In the genomic region with DNA sequence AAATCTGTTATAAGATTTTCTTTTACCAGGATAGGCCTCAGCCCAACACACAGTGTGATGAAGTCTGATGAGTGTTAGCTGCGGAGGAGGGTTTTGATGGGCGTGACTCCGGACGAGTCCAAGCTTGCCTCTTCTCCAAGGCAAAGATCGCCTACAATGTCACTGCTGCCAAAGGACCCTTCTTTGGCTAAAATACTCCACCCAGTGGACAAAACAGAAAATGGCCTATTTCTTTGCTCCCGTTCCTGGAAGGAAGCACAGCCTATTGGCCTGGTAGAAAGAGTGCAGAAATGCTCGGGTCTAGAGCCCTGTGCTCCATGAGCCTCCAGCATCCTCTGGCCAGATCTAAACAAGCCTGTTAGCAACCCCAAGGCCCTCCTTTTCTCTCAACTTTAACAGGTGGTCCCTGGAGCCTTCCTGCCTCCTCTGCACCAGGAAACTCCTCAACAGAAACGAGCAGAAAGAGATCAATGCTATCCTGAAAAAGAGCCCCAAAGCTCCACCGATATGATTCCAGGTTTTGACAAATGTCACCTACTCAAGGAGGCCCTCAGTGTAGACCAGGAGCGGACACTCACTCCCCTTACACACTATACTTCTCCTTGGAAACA, we compare ENCODE assay signal across 8 cellular contexts. TPM values are rescaled to one million over a fixed set of nuclear protein-coding genes. Genes with fewer than 3 reads are reported as not detected.
DNase-seq lines count a peak whose midpoint lies in the region; ATAC-seq, FAIRE-seq and TF ChIP-seq lines count a peak whose summit lies in the region.

No MANE protein-coding gene starts in this region.

- no peaks in the 10 kb centered on the region for H3F3A ChIP-seq in OCI-LY1 (ENCODE audit: insufficient read depth, low read length)

- H3K9ac ChIP-seq in OCI-LY1 (ENCODE audit: low read length) = no peak overlapping the region

- H3K27me3 Mint-ChIP-seq in activated T-cell treated with anti-CD3 and anti-CD28 coated beads, Interleukin-2, amount 50 U/mL, for 4 hours (ENCODE audit: low read depth) = peaks cover 10% of the 10 kb centered on the region
- peaks cover 6 to 11% of the 10 kb centered on the region in 2 donors for H3K27me3 Mint-ChIP-seq in stimulated activated naive B cell treated with anti-CD40 and anti-IgM and Interleukin-4, amounts not matched to agents 10 μg/mL and 1 μg/mL and 100 μg/mL, for 72 hours

- H3K27ac Mint-ChIP-seq in stimulated activated naive B cell treated with anti-CD40 and anti-IgM and Interleukin-4, amounts not matched to agents 10 μg/mL and 1 μg/mL and 100 μg/mL, for 72 hours = no peak overlapping the region

- peak; percentile 58 for TF ChIP-seq CTCF in OCI-LY1 (IDR thresholded peaks at IDR 0.05; ENCODE audit: low read length)

- H3K4me3 ChIP-seq in H7 (ENCODE audit: insufficient read depth, low read depth, low read length) (no peak overlapping the region), OCI-LY1 (ENCODE audit: low read depth, low read length, poor library complexity, severe bottlenecking) (no peak overlapping the region)

- no peak overlapping the region for H3K4me2 ChIP-seq in OCI-LY1 (ENCODE audit: low read length)

- H3K9me3 ChIP-seq in OCI-LY1 (ENCODE audit: low read length) = no peaks in the 10 kb centered on the region

- no peaks in the 10 kb centered on the region for H4K20me1 ChIP-seq in OCI-LY1 (ENCODE audit: insufficient read depth, low read length)

- H3K27ac ChIP-seq in OCI-LY1 (ENCODE audit: low read depth, low read length, poor library complexity, severe bottlenecking) (no peak overlapping the region), caudate nucleus (ENCODE audit: low read depth, low read length) (no peak overlapping the region)

- no peaks in the 10 kb centered on the region for H3K9me3 Mint-ChIP-seq in activated T-cell treated with anti-CD3 and anti-CD28 coated beads, Interleukin-2, amount 50 U/mL, for 4 hours
- H3K9me3 Mint-ChIP-seq in stimulated activated naive B cell treated with anti-CD40 and anti-IgM and Interleukin-4, amounts not matched to agents 10 μg/mL and 1 μg/mL and 100 μg/mL, for 72 hours = no peaks in the 10 kb centered on the region

- no peak for DNase-seq in activated T-cell treated with anti-CD3 and anti-CD28 coated beads, Interleukin-2, amount 50 U/mL, for 4 hours
- DNase-seq in activated T-cell treated with anti-CD3 and anti-CD28 coated beads for 4 hours = no peak
- DNase-seq in H7 = peak; percentile 46
- DNase-seq in Kasumi-1 (lab: John Stamatoyannopoulos, UW) = peak; percentile 59 to 87
- DNase-seq in caudate nucleus (lab: John Stamatoyannopoulos, UW) = peak in 32 of 61 donors; percentile 2 to 71 (median 14)
- peak; percentile 6 for DNase-seq in stimulated activated naive B cell treated with anti-CD40 and anti-IgM and Interleukin-4, amounts not matched to agents 10 μg/mL and 1 μg/mL and 100 μg/mL, for 72 hours

- no peaks in the 10 kb centered on the region for H3K27me3 ChIP-seq in H7 (ENCODE audit: control insufficient read depth, insufficient read depth, low read length)
- H3K27me3 ChIP-seq in OCI-LY1 (ENCODE audit: insufficient read depth, low read length) = no peaks in the 10 kb centered on the region

- peak; percentile 92 for FAIRE-seq in islet of Langerhans (lab: Jason Lieb, UNC)

- peak; percentile 23 to 38 for ATAC-seq in activated T-cell treated with anti-CD3 and anti-CD28 coated beads, Interleukin-2, amount 50 U/mL, for 4 hours
- ATAC-seq in stimulated activated naive B cell treated with anti-CD40 and anti-IgM and Interleukin-4, amounts not matched to agents 10 μg/mL and 1 μg/mL and 100 μg/mL, for 72 hours (replicated peaks) = peak; percentile 70 to 81

- no peaks in the 10 kb centered on the region for H3K79me2 ChIP-seq in OCI-LY1 (ENCODE audit: insufficient read depth, low read length)

- H3K4me1 Mint-ChIP-seq in activated T-cell treated with anti-CD3 and anti-CD28 coated beads, Interleukin-2, amount 50 U/mL, for 4 hours (ENCODE audit: low read depth) = no peaks in the 10 kb centered on the region
- no peaks in the 10 kb centered on the region for H3K4me1 Mint-ChIP-seq in stimulated activated naive B cell treated with anti-CD40 and anti-IgM and Interleukin-4, amounts not matched to agents 10 μg/mL and 1 μg/mL and 100 μg/mL, for 72 hours

- no peaks in the 10 kb centered on the region for H3K36me3 ChIP-seq in H7 (replicated peaks; ENCODE audit: control insufficient read depth, insufficient read depth, low read length)
- no peaks in the 10 kb centered on the region for H3K36me3 ChIP-seq in OCI-LY1 (ENCODE audit: insufficient read depth, low read length)

- no peaks in the 10 kb centered on the region for H3K36me3 Mint-ChIP-seq in activated T-cell treated with anti-CD3 and anti-CD28 coated beads, Interleukin-2, amount 50 U/mL, for 4 hours (ENCODE audit: insufficient read depth)
- no peaks in the 10 kb centered on the region for H3K36me3 Mint-ChIP-seq in stimulated activated naive B cell treated with anti-CD40 and anti-IgM and Interleukin-4, amounts not matched to agents 10 μg/mL and 1 μg/mL and 100 μg/mL, for 72 hours

- no peak overlapping the region for H3K4me3 Mint-ChIP-seq in activated T-cell treated with anti-CD3 and anti-CD28 coated beads, Interleukin-2, amount 50 U/mL, for 4 hours
- H3K4me3 Mint-ChIP-seq in stimulated activated naive B cell treated with anti-CD40 and anti-IgM and Interleukin-4, amounts not matched to agents 10 μg/mL and 1 μg/mL and 100 μg/mL, for 72 hours = no peak overlapping the region

- H3K4me1 ChIP-seq in OCI-LY1 (ENCODE audit: insufficient read depth, low read length, severe bottlenecking) = no peaks in the 10 kb centered on the region

- no peaks in the 10 kb centered on the region for H3K9me2 ChIP-seq in OCI-LY1 (ENCODE audit: low read depth, low read length)

- H2AFZ ChIP-seq in OCI-LY1 (ENCODE audit: low read length) = no peak overlapping the region

RNA-seq across cellular contexts. Expression of a gene that starts 3.4 kb away (rescaled TPM):
- total RNA-seq in activated T-cell treated with anti-CD3 and anti-CD28 coated beads, Interleukin-2, amount 50 U/mL, for 4 hours = not detected
- 0.03 TPM in 1 of 2 replicates, not detected in the other for total RNA-seq in H7 (2014; rRNA removed; shearing (Covaris generic))

Comparison
In these comparisons a context has a peak if more than half of its experiments do, and no peak if none do; other contexts are left out.
1. DNase-seq: peak in H7 (single experiment), Kasumi-1 (2 of 2), caudate nucleus (32 of 61) and stimulated activated naive B cell treated with anti-CD40 and anti-IgM and Interleukin-4, amounts not matched to agents 10 μg/mL and 1 μg/mL and 100 μg/mL, for 72 hours (single experiment); none in activated T-cell treated with anti-CD3 and anti-CD28 coated beads, Interleukin-2, amount 50 U/mL, for 4 hours (single experiment) and activated T-cell treated with anti-CD3 and anti-CD28 coated beads for 4 hours (single experiment).